In genomic region chr17:71422968-71423367, GRCh38 we compare ENCODE assay signal across 17 cellular contexts.
DNase-seq lines count a peak whose midpoint lies in the region; ATAC-seq and TF ChIP-seq lines count a peak whose summit lies in the region.
"Had no signal": no experiment of that assay in that cellular context is flagged by ENCODE, and none has a peak within 500 bp of the region (broad histone marks: within the 10 kb centered on the region; RNA-seq: fewer than 3 reads in every experiment).

No MANE protein-coding gene starts in this region.

- no peaks in the 10 kb centered on the region for H3K36me3 Mint-ChIP-seq in MCF 10A (ENCODE audit: insufficient read depth, unreplicated experiment)
- H3K36me3 Mint-ChIP-seq: CD14-positive monocyte; CD8-positive, alpha-beta T cell; IgD-negative memory B cell had no signal

- TF ChIP-seq POLR2A in breast epithelium (IDR thresholded peaks at IDR 0.05), result no peak

- peak overlapping the region; percentile 57 for H3K27ac Mint-ChIP-seq in MCF 10A (ENCODE audit: low read depth, unreplicated experiment)
- H3K27ac Mint-ChIP-seq: CD8-positive, alpha-beta T cell; GM23338; HFFc6; IgD-negative memory B cell had no signal

- WGBS in psoas muscle, 3 donors, result 55 to 70% (median 67%) methylated on average over 1 of the region's 1 CpG

- H2AFZ ChIP-seq in PC-3 (ENCODE audit: low read length), result no peak overlapping the region
- H2AFZ ChIP-seq: GM23338 had no signal

- H3K27ac ChIP-seq in breast epithelium (no peak overlapping the region), PC-3 (ENCODE audit: low read length) (peak overlapping the region; percentile 97), epithelial cell of prostate (peak overlapping the region; percentile 98), psoas muscle (no peak overlapping the region)
- H3K27ac ChIP-seq: 22Rv1 had no signal

- ATAC-seq in PC-3, result no peak
- no peak for ATAC-seq in psoas muscle
- ATAC-seq: CD8-positive, alpha-beta T cell; GM12878; GM23338 had no signal

- H3K4me2 ChIP-seq in PC-3 (ENCODE audit: low read length), result peak overlapping the region; percentile 49
- H3K4me2 ChIP-seq: GM23338 had no signal

- H3K9me3 Mint-ChIP-seq in MCF 10A (ENCODE audit: unreplicated experiment), result no peaks in the 10 kb centered on the region
- H3K9me3 Mint-ChIP-seq: CD14-positive monocyte, HFFc6 had no signal

- H3K27me3 ChIP-seq in breast epithelium (no peaks in the 10 kb centered on the region), PC-3 (ENCODE audit: low read length) (no peaks in the 10 kb centered on the region), psoas muscle (ENCODE audit: insufficient read depth in 3 of 3, low read length in 2 of 3) (no peaks in the 10 kb centered on the region)

- H3K4me3 Mint-ChIP-seq in MCF 10A (ENCODE audit: unreplicated experiment), result no peak overlapping the region
- H3K4me3 Mint-ChIP-seq: CD14-positive monocyte; CD8-positive, alpha-beta T cell; GM23338; HFFc6; IgD-negative memory B cell had no signal

- DNase-seq in MCF 10A (ENCODE audit: unreplicated experiment) (no peak), breast epithelium (ENCODE audit: low spot score in 2 of 2) (no peak), PC-3 (no peak), epithelial cell of prostate (ENCODE audit: low read depth, low spot score) (no peak), psoas muscle (no peak), islet precursor cell (no peak)
- no peak for DNase-seq in stimulated activated CD4-positive, alpha-beta T cell treated with anti-CD3 and anti-CD28 coated beads, Interleukin-4, amount 100 ng/mL, for 4 hours
- DNase-seq: CD8-positive, alpha-beta T cell; COR-L47; DMS53; H7; HFFc6 had no signal

- no peak for TF ChIP-seq CTCF in MCF 10A (IDR thresholded peaks at IDR 0.05; ENCODE audit: unreplicated experiment)
- TF ChIP-seq CTCF in breast epithelium (IDR thresholded peaks at IDR 0.05), result no peak
- no peak for TF ChIP-seq CTCF in PC-3 (conservative IDR thresholded peaks at IDR 0.05; ENCODE audit: low read depth, low read length)
- no peak for TF ChIP-seq CTCF in psoas muscle (IDR thresholded peaks at IDR 0.05)

- H3K36me3 ChIP-seq in breast epithelium, result no peaks in the 10 kb centered on the region
- no peaks in the 10 kb centered on the region for H3K36me3 ChIP-seq in PC-3 (ENCODE audit: low read depth, low read length)
- H3K36me3 ChIP-seq in psoas muscle (ENCODE audit: insufficient read depth in 1 of 2, low read depth in 1 of 2), result no peaks in the 10 kb centered on the region

- no peaks in the 10 kb centered on the region for H3K27me3 Mint-ChIP-seq in MCF 10A (ENCODE audit: insufficient read depth, unreplicated experiment)
- H3K27me3 Mint-ChIP-seq: IgD-negative memory B cell had no signal

- H3K9me2 ChIP-seq in PC-3 (replicated peaks; ENCODE audit: low read length), result no peaks in the 10 kb centered on the region

- no TSS peak for BruUV-seq in MCF 10A (replicated peaks; lab: Mats Ljungman, UMichigan)
- no TSS peak for BruUV-seq in PC-3 (replicated peaks; lab: Mats Ljungman, UMichigan)

- peak overlapping the region; percentile 78 for H3K9ac ChIP-seq in PC-3 (ENCODE audit: low read length)

- H4K20me1 ChIP-seq in PC-3 (ENCODE audit: low read length), result no peaks in the 10 kb centered on the region

- POLR2A ChIA-PET in MCF 10A (lab: Yijun Ruan, JAX) (no interaction called here), PC-3 (lab: Charles Lee; ENCODE audit: unreplicated experiment) (no interaction called here)

- H3F3A ChIP-seq in PC-3 (ENCODE audit: low read length, unreplicated experiment), result peaks cover 21% of the 10 kb centered on the region

- H3K4me1 Mint-ChIP-seq in MCF 10A (ENCODE audit: insufficient read depth, unreplicated experiment), result peaks cover 15% of the 10 kb centered on the region
- H3K4me1 Mint-ChIP-seq: CD14-positive monocyte, IgD-negative memory B cell had no signal

- H3K9me3 ChIP-seq in breast epithelium, result no peaks in the 10 kb centered on the region
- no peaks in the 10 kb centered on the region for H3K9me3 ChIP-seq in PC-3 (ENCODE audit: low read length)
- peaks cover 5% of the 10 kb centered on the region for H3K9me3 ChIP-seq in psoas muscle

- H3K4me1 ChIP-seq in breast epithelium (no peaks in the 10 kb centered on the region), PC-3 (ENCODE audit: insufficient read depth, low read length) (peaks cover 43% of the 10 kb centered on the region), psoas muscle (no peaks in the 10 kb centered on the region)

- H3K4me3 ChIP-seq in breast epithelium (no peak overlapping the region), PC-3 (ENCODE audit: low read length) (no peak overlapping the region), psoas muscle (no peak overlapping the region)
- H3K4me3 ChIP-seq: GM12878, GM23338 had no signal

- intact Hi-C loops in MCF 10A (cut with micrococcal nuclease) (no loop called here), breast epithelium (cut with DNase I; ENCODE audit: low total_unique reads) (no loop called here), PC-3 (cut with micrococcal nuclease) (loop anchor here (5.0 kb wide), 3 partner anchors 96 to 209 kb away; no protein-coding TSS in a partner anchor), psoas muscle (cut with DNase I) (no loop called here)

- CTCF ChIA-PET in MCF 10A (lab: Yijun Ruan, JAX), result no interaction called here
- CTCF ChIA-PET in PC-3 (lab: Charles Lee), result no interaction called here

- no peaks in the 10 kb centered on the region for H3K79me2 ChIP-seq in PC-3 (ENCODE audit: low read length)

Comparison
In these comparisons a context has a peak if more than half of its experiments do, and no peak if none do; other contexts are left out.
1. H3K27ac ChIP-seq: peak in PC-3 (single experiment) and epithelial cell of prostate (single experiment); none in breast epithelium (0 of 2) and psoas muscle (single experiment).